ENCODE assay signal across 9 cellular contexts in the genomic region with DNA sequence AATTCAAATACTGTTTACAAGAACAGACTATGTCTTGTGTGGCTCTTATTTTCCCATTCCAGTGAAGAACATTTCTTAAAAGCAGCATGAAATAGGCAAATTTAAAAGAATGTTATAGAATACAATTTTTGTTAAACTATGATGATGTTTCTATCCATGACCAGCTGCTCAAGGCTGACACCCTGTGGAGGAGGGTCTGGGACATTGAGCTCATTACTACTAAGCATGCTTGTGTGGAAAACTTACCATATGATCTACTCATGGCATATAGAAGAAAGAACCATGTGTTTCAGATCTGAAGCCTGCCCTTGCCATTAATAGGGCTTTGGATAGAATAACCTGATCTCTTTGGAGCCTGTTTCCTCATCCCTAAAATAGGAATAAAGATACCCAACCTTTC.
DNase-seq lines count a peak whose midpoint lies in the region; ATAC-seq and TF ChIP-seq lines count a peak whose summit lies in the region.
"Had no signal": no experiment of that assay in that cellular context is flagged by ENCODE, and none has a peak within 500 bp of the region (broad histone marks: within the 10 kb centered on the region; RNA-seq: fewer than 3 reads in every experiment).

No MANE protein-coding gene starts in this region.

- peak; percentile 29 for TF ChIP-seq CTCF in Loucy (conservative IDR thresholded peaks at IDR 0.05; ENCODE audit: low read length)
- peak; percentile 35; the same call in 1 of the 2 replicates for TF ChIP-seq CTCF in WERI-Rb-1 (IDR thresholded peaks at IDR 0.05; ENCODE audit: low read depth, low read length)

- no peaks in the 10 kb centered on the region for H3K27me3 Mint-ChIP-seq in activated naive CD8-positive, alpha-beta T cell treated with anti-CD3 and anti-CD28 coated beads, Interleukin-2, amount 50 U/mL, for 24 hours

- H3K27ac Mint-ChIP-seq in activated naive CD8-positive, alpha-beta T cell treated with anti-CD3 and anti-CD28 coated beads, Interleukin-2, amount 50 U/mL, for 24 hours = no peak overlapping the region

- no peak for ATAC-seq in stimulated activated naive CD8-positive, alpha-beta T cell treated with anti-CD3 and anti-CD28 coated beads, Interleukin-15, Interleukin-2, amounts not matched to agents 100 U/mL and 50 U/mL, for 24 hours
- no peak for ATAC-seq in activated naive CD8-positive, alpha-beta T cell treated with anti-CD3 and anti-CD28 coated beads, Interleukin-2, amount 50 U/mL, for 24 hours

- H3K36me3 ChIP-seq in Loucy (ENCODE audit: insufficient read depth, low read length) = no peaks in the 10 kb centered on the region
- H3K36me3 ChIP-seq in WERI-Rb-1 = no peaks in the 10 kb centered on the region; the same call in none of the 2 replicates

- no peaks in the 10 kb centered on the region for H3K4me1 Mint-ChIP-seq in activated naive CD8-positive, alpha-beta T cell treated with anti-CD3 and anti-CD28 coated beads, Interleukin-2, amount 50 U/mL, for 24 hours

- no peaks in the 10 kb centered on the region for H3K36me3 Mint-ChIP-seq in activated naive CD8-positive, alpha-beta T cell treated with anti-CD3 and anti-CD28 coated beads, Interleukin-2, amount 50 U/mL, for 24 hours (ENCODE audit: low read depth)

- H3K9me3 Mint-ChIP-seq in activated naive CD8-positive, alpha-beta T cell treated with anti-CD3 and anti-CD28 coated beads, Interleukin-2, amount 50 U/mL, for 24 hours = no peaks in the 10 kb centered on the region

- no peaks in the 10 kb centered on the region for H3K9me2 ChIP-seq in Loucy (replicated peaks; ENCODE audit: low read depth, low read length)

- no peaks in the 10 kb centered on the region for H4K20me1 ChIP-seq in Loucy (ENCODE audit: insufficient read depth, low read length, poor library complexity, severe bottlenecking)

- no peak overlapping the region for H3K4me2 ChIP-seq in Loucy (ENCODE audit: low read depth, low read length, poor library complexity, severe bottlenecking)

- no peaks in the 10 kb centered on the region for H3K4me1 ChIP-seq in Loucy (ENCODE audit: insufficient read depth, low read length, poor library complexity, severe bottlenecking)

- H3K4me3 Mint-ChIP-seq in activated naive CD8-positive, alpha-beta T cell treated with anti-CD3 and anti-CD28 coated beads, Interleukin-2, amount 50 U/mL, for 24 hours = no peak overlapping the region

- H2AFZ ChIP-seq in Loucy (ENCODE audit: low read length) = no peak overlapping the region

- H3K79me2 ChIP-seq in Loucy (ENCODE audit: insufficient read depth, low read length) = no peaks in the 10 kb centered on the region

- no peaks in the 10 kb centered on the region for H3F3A ChIP-seq in Loucy (ENCODE audit: low read depth)

- no peak overlapping the region for H3K27ac ChIP-seq in WERI-Rb-1
- H3K27ac ChIP-seq: epithelial cell of prostate had no signal

- H3K4me3 ChIP-seq in Loucy (ENCODE audit: low read length, poor library complexity, severe bottlenecking) (no peak overlapping the region), WERI-Rb-1 (ENCODE audit: low read depth, low read length) (no peak overlapping the region)

- H3K9me3 ChIP-seq in Loucy (ENCODE audit: insufficient read depth, low read depth, low read length) = no peaks in the 10 kb centered on the region
- no peaks in the 10 kb centered on the region for H3K9me3 ChIP-seq in WERI-Rb-1 (ENCODE audit: severe bottlenecking)

- peak; percentile 85 for DNase-seq in DMS 273 (lab: John Stamatoyannopoulos, UW; ENCODE audit: unreplicated experiment)
- DNase-seq in WERI-Rb-1 = peak; percentile 40
- DNase-seq in kidney tubule cell (ENCODE audit: low spot score) = peak; percentile 11
- no peak for DNase-seq in ecto neural progenitor cell (ENCODE audit: low spot score)
- no peak for DNase-seq in NCI-H128 (lab: John Stamatoyannopoulos, UW; ENCODE audit: unreplicated experiment)
- no peak for DNase-seq in stimulated activated naive CD8-positive, alpha-beta T cell treated with anti-CD3 and anti-CD28 coated beads, Interleukin-15, Interleukin-2, amounts not matched to agents 100 U/mL and 50 U/mL, for 24 hours
- no peak for DNase-seq in activated naive CD8-positive, alpha-beta T cell treated with anti-CD3 and anti-CD28 coated beads, Interleukin-2, amount 50 U/mL, for 24 hours

- H3K27me3 ChIP-seq in Loucy (ENCODE audit: insufficient read depth, low read length, poor library complexity, severe bottlenecking) (no peaks in the 10 kb centered on the region), WERI-Rb-1 (ENCODE audit: insufficient read depth, low read depth, severe bottlenecking) (no peaks in the 10 kb centered on the region)

- no peak overlapping the region for H3K9ac ChIP-seq in Loucy (ENCODE audit: low read depth, low read length, poor library complexity, severe bottlenecking)

Comparison
In these comparisons a context has a peak if more than half of its experiments do, and no peak if none do; other contexts are left out.
1. DNase-seq: peak in DMS 273 (single experiment), WERI-Rb-1 (single experiment) and kidney tubule cell (single experiment); none in ecto neural progenitor cell (single experiment), NCI-H128 (single experiment), stimulated activated naive CD8-positive, alpha-beta T cell treated with anti-CD3 and anti-CD28 coated beads, Interleukin-15, Interleukin-2, amounts not matched to agents 100 U/mL and 50 U/mL, for 24 hours (single experiment) and activated naive CD8-positive, alpha-beta T cell treated with anti-CD3 and anti-CD28 coated beads, Interleukin-2, amount 50 U/mL, for 24 hours (single experiment).